Comparison of ENCODE assay signal across 11 cellular contexts in genomic region chr4:72909461-72909860, GRCh38.
A peak's percentile ranks its signal among the peaks of the same experiment; 100 is the strongest.
DNase-seq lines count a peak whose midpoint lies in the region; ATAC-seq, FAIRE-seq and TF ChIP-seq lines count a peak whose summit lies in the region.
"Had no signal": no experiment of that assay in that cellular context is flagged by ENCODE, and none has a peak within 500 bp of the region (broad histone marks: within the 10 kb centered on the region; RNA-seq: fewer than 3 reads in every experiment).

No MANE protein-coding gene starts in this region.

- TF ChIP-seq EP300 in GM12878 (IDR thresholded peaks at IDR 0.05; ENCODE audit: borderline replicate concordance in 1 of 2, control insufficient read depth in 1 of 2, low read depth in 2 of 2, low read length in 2 of 2) = no peak

- no peaks in the 10 kb centered on the region for H4K20me1 ChIP-seq in GM12878 (ENCODE audit: control insufficient read depth, insufficient read depth)

- peak; percentile 27; the same call in 1 of the 3 replicates for ATAC-seq in GM12878
- ATAC-seq in stimulated activated memory B cell treated with anti-CD40 and anti-IgM and Interleukin-4, amounts not matched to agents 10 μg/mL and 1 μg/mL and 100 μg/mL, for 72 hours = no peak

- no TSS peak for BruUV-seq in GM12878 (replicated peaks; lab: Mats Ljungman, UMichigan)

- intact Hi-C loops in GM12878 (cut with micrococcal nuclease; ENCODE audit: unreplicated experiment) (no loop called here), adrenal gland (cut with DNase I) (no loop called here)

- no peaks in the 10 kb centered on the region for H3K4me1 ChIP-seq in GM12878 (ENCODE audit: control insufficient read depth, insufficient read depth, low read length)
- H3K4me1 ChIP-seq in liver (ENCODE audit: control insufficient read depth in 4 of 4, insufficient read depth in 4 of 4, low read length in 3 of 4) = no peaks in the 10 kb centered on the region
- no peaks in the 10 kb centered on the region for H3K4me1 ChIP-seq in adrenal gland (replicated peaks in 1 of 2)

- H3K9ac ChIP-seq in GM12878 (ENCODE audit: control insufficient read depth, insufficient read depth, low read length) (no peak overlapping the region), liver (ENCODE audit: low read depth in 1 of 2, low read length in 2 of 2) (no peak overlapping the region)

- no peaks in the 10 kb centered on the region for H3K4me1 Mint-ChIP-seq in stimulated activated memory B cell treated with anti-CD40 and anti-IgM and Interleukin-4, amounts not matched to agents 10 μg/mL and 1 μg/mL and 100 μg/mL, for 72 hours

- no peak overlapping the region for H2AFZ ChIP-seq in GM12878 (ENCODE audit: control insufficient read depth, low read depth, low read length)

- TF ChIP-seq CTCF in AG10803 (conservative IDR thresholded peaks at IDR 0.05; ENCODE audit: low read length) (peak; percentile 50), GM12878 (IDR thresholded peaks at IDR 0.05 in 2 of 3, conservative IDR thresholded peaks at IDR 0.05 in 1 of 3; ENCODE audit: control insufficient read depth in 2 of 3, extremely low read depth in 1 of 3, insufficient read depth in 1 of 3, low read depth in 3 of 3, low read length in 3 of 3) (0 out of 6 replicates have a peak, but pooled peaks of 1 of the 3 experiments have one; percentile 7), liver (IDR thresholded peaks at IDR 0.05; ENCODE audit: low read depth, low read length, missing input control) (peak; percentile 59), adrenal gland (IDR thresholded peaks at IDR 0.05) (peak in 1 of 6 experiments; percentile 14)

- 0% methylated on average over 1 of the region's 1 CpG for WGBS in GM12878 (ENCODE audit: insufficient coverage, insufficient replicate concordance, low lambda C conversion rate, missing lambda C conversion rate)
- WGBS in liver = 5% methylated on average over 1 of the region's 1 CpG
- 4 to 14% (median 10%) methylated on average over 1 of the region's 1 CpG for WGBS in adrenal gland, 4 donors

- no peaks in the 10 kb centered on the region for H3K36me3 ChIP-seq in GM12878 (ENCODE audit: control insufficient read depth in 2 of 2, insufficient read depth in 2 of 2, low read length in 1 of 2)
- H3K36me3 ChIP-seq in liver (ENCODE audit: control insufficient read depth in 4 of 4, insufficient read depth in 3 of 4, low read depth in 1 of 4, low read length in 3 of 4) = no peaks in the 10 kb centered on the region
- no peaks in the 10 kb centered on the region for H3K36me3 ChIP-seq in adrenal gland (replicated peaks in 1 of 2)

- RAD21 ChIA-PET in GM12878 (lab: Charles Lee; ENCODE audit: unreplicated experiment) = no interaction called here

- no peak for TF ChIP-seq POLR2A in GM12878 (IDR thresholded peaks at IDR 0.05; ENCODE audit: low read depth, low read length)
- no peak for TF ChIP-seq POLR2A in adrenal gland (IDR thresholded peaks at IDR 0.05)

- no peaks in the 10 kb centered on the region for H3K9me3 Mint-ChIP-seq in stimulated activated memory B cell treated with anti-CD40 and anti-IgM and Interleukin-4, amounts not matched to agents 10 μg/mL and 1 μg/mL and 100 μg/mL, for 72 hours

- H3K27me3 ChIP-seq in GM12878 (replicated peaks in 1 of 2; ENCODE audit: control insufficient read depth in 2 of 2, insufficient read depth in 2 of 2, low read length in 1 of 2) = no peaks in the 10 kb centered on the region
- H3K27me3 ChIP-seq in liver (ENCODE audit: control insufficient read depth in 4 of 4, insufficient read depth in 4 of 4, low read length in 3 of 4) = no peaks in the 10 kb centered on the region
- no peaks in the 10 kb centered on the region for H3K27me3 ChIP-seq in adrenal gland

- no peak for TF ChIP-seq RAD21 in GM12878 (IDR thresholded peaks at IDR 0.05; ENCODE audit: insufficient read depth, low read depth, low read length)
- TF ChIP-seq RAD21 in liver (IDR thresholded peaks at IDR 0.05) = peak; percentile 86 to 88

- POLR2A ChIA-PET in GM12878 (lab: Charles Lee) = no interaction called here

- SMC1A ChIA-PET in GM12878 (lab: Charles Lee; ENCODE audit: uncharacterized antibody, unreplicated experiment) = no interaction called here

- no peak overlapping the region for H3K4me3 Mint-ChIP-seq in stimulated activated memory B cell treated with anti-CD40 and anti-IgM and Interleukin-4, amounts not matched to agents 10 μg/mL and 1 μg/mL and 100 μg/mL, for 72 hours

- no peak for FAIRE-seq in GM12878 (lab: Jason Lieb, UNC)

- in situ Hi-C loops in GM12878 (cut with MboI) = no loop called here

- H3K27ac ChIP-seq in GM12878 (ENCODE audit: control insufficient read depth, insufficient read depth) (no peak overlapping the region), liver (ENCODE audit: low read depth in 1 of 2, low read length in 2 of 2) (no peak overlapping the region), adrenal gland (no peak overlapping the region)

- no peaks in the 10 kb centered on the region for H3K79me2 ChIP-seq in GM12878 (ENCODE audit: control insufficient read depth, insufficient read depth, low read length)

- H3K4me3 ChIP-seq in AG10803 (ENCODE audit: low read length) (no peak overlapping the region), GM12878 (no peak overlapping the region), liver (ENCODE audit: low read depth in 1 of 3, low read length in 3 of 3) (no peak overlapping the region), adrenal gland (no peak overlapping the region)

- H3K27ac Mint-ChIP-seq in stimulated activated memory B cell treated with anti-CD40 and anti-IgM and Interleukin-4, amounts not matched to agents 10 μg/mL and 1 μg/mL and 100 μg/mL, for 72 hours = no peak overlapping the region

- CTCF ChIA-PET in GM12878 (lab: Yijun Ruan, JAX) = no interaction called here

- no peaks in the 10 kb centered on the region for H3K36me3 Mint-ChIP-seq in stimulated activated memory B cell treated with anti-CD40 and anti-IgM and Interleukin-4, amounts not matched to agents 10 μg/mL and 1 μg/mL and 100 μg/mL, for 72 hours

- H3K9me3 ChIP-seq in GM12878 (replicated peaks; ENCODE audit: control insufficient read depth, insufficient read depth, low read length) (no peaks in the 10 kb centered on the region), liver (ENCODE audit: control insufficient read depth in 4 of 4, low read length in 3 of 4) (no peaks in the 10 kb centered on the region), adrenal gland (replicated peaks in 1 of 3) (no peaks in the 10 kb centered on the region)

- H3K4me2 ChIP-seq in GM12878 (ENCODE audit: control insufficient read depth, insufficient read depth) = no peak overlapping the region

- DNase-seq in AG10803 (ENCODE audit: low read depth) (peak; percentile 4), HT-29 (ENCODE audit: low spot score) (peak; percentile 49), GM12878 (ENCODE audit: low read depth, low spot score) (no peak), adrenal gland (no peak), cerebellum (ENCODE audit: low spot score) (no peak), SK-N-DZ (ENCODE audit: low spot score) (no peak)
- DNase-seq: midbrain; stimulated activated CD4-positive, alpha-beta T cell treated with anti-CD3 and anti-CD28 coated beads, Interleukin-4, amount 100 ng/mL, for 24 hours; SW 1271 had no signal

- no peaks in the 10 kb centered on the region for H3K27me3 Mint-ChIP-seq in stimulated activated memory B cell treated with anti-CD40 and anti-IgM and Interleukin-4, amounts not matched to agents 10 μg/mL and 1 μg/mL and 100 μg/mL, for 72 hours

TF ChIP-seq in GM12878, 131 proteins besides CTCF, POLR2A, EP300 and RAD21 (continues in another document):
- TF ChIP-seq JUNB (IDR thresholded peaks at IDR 0.05) (no peak), SUPT20H (IDR thresholded peaks at IDR 0.05; ENCODE audit: borderline replicate concordance, control insufficient read depth, low read depth, low read length) (no peak), JUND (IDR thresholded peaks at IDR 0.05; ENCODE audit: low read depth, low read length) (no peak), NFYA (IDR thresholded peaks at IDR 0.05; ENCODE audit: borderline replicate concordance, low read depth, low read length) (no peak), ZNF217 (IDR thresholded peaks at IDR 0.05) (no peak), TAF1 (IDR thresholded peaks at IDR 0.05; ENCODE audit: borderline replicate concordance, low read depth, low read length) (no peak), NRF1 (conservative IDR thresholded peaks at IDR 0.05; ENCODE audit: low read depth, low read length) (no peak), POLR2AphosphoS5 (IDR thresholded peaks at IDR 0.05; ENCODE audit: low read length) (no peak), SMAD1 (IDR thresholded peaks at IDR 0.05; ENCODE audit: low read depth, partially characterized antibody) (no peak), BMI1 (IDR thresholded peaks at IDR 0.05; ENCODE audit: borderline replicate concordance) (no peak), ATF7 (IDR thresholded peaks at IDR 0.05; ENCODE audit: low read depth) (no peak)

TF ChIP-seq in liver, 16 proteins besides CTCF, POLR2A, EP300 and RAD21:
- TF ChIP-seq, protein P1, sequence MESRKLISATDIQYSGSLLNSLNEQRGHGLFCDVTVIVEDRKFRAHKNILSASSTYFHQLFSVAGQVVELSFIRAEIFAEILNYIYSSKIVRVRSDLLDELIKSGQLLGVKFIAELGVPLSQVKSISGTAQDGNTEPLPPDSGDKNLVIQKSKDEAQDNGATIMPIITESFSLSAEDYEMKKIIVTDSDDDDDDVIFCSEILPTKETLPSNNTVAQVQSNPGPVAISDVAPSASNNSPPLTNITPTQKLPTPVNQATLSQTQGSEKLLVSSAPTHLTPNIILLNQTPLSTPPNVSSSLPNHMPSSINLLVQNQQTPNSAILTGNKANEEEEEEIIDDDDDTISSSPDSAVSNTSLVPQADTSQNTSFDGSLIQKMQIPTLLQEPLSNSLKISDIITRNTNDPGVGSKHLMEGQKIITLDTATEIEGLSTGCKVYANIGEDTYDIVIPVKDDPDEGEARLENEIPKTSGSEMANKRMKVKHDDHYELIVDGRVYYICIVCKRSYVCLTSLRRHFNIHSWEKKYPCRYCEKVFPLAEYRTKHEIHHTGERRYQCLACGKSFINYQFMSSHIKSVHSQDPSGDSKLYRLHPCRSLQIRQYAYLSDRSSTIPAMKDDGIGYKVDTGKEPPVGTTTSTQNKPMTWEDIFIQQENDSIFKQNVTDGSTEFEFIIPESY (IDR thresholded peaks at IDR 0.05) = no peak
- TF ChIP-seq HNF4A (conservative IDR thresholded peaks at IDR 0.05) = peak; percentile 41 to 45

Comparison
In these comparisons a context has a peak if more than half of its experiments do, and no peak if none do; other contexts are left out.
1. DNase-seq: peak in AG10803 (single experiment) and HT-29 (single experiment); none in GM12878 (single experiment), adrenal gland (0 of 7), cerebellum (single experiment) and SK-N-DZ (single experiment).